In genomic region chr1:159798893-159799292, GRCh38 we compare ENCODE assay signal across 8 cellular contexts. TPM values are rescaled to one million over a fixed set of nuclear protein-coding genes. Genes with fewer than 3 reads are reported as not detected.
DNase-seq lines count a peak whose midpoint lies in the region; ATAC-seq and TF ChIP-seq lines count a peak whose summit lies in the region.

No MANE protein-coding gene starts in this region.

- no peaks in the 10 kb centered on the region for H3K9me3 Mint-ChIP-seq in CD8-positive, alpha-beta T cell
- H3K9me3 Mint-ChIP-seq in HFFc6 (no peaks in the 10 kb centered on the region), endodermal cell (no peaks in the 10 kb centered on the region)

- TF ChIP-seq POLR2A in suprapubic skin (IDR thresholded peaks at IDR 0.05), result no peak

- H3K79me2 ChIP-seq in mesendoderm (ENCODE audit: control insufficient read depth, insufficient read depth, low read length), result no peaks in the 10 kb centered on the region

- H2BK120ac ChIP-seq in mesendoderm (ENCODE audit: low read depth, low read length), result no peak overlapping the region

- H3K18ac ChIP-seq in mesendoderm (ENCODE audit: low read length), result no peak overlapping the region

- intact Hi-C loops in CD8-positive, alpha-beta T cell (cut with DNase I, micrococcal nuclease), result loop anchor here (1.0 to 5.0 kb wide), 6 partner anchors 19 to 587 kb away; partner anchors contain the start of genes DUSP23 (in 1 of the 2) and IGSF9 (in 1 of the 2)

- no peak overlapping the region for H3K23ac ChIP-seq in mesendoderm (ENCODE audit: low read length)

- CTCF ChIA-PET in CD8-positive, alpha-beta T cell (lab: Charles Lee), result interaction anchor here (0.7 to 15.3 kb wide), 40 partner anchors 8 to 667 kb away, joined by 3 to 531 read pairs (median 5); partner anchors contain the start of genes DUSP23, IGSF9 and SLAMF8

- H3K4ac ChIP-seq in mesendoderm (ENCODE audit: low read depth, low read length), result no peak overlapping the region

- peaks cover 46% of the 10 kb centered on the region for H3K4me1 Mint-ChIP-seq in CD8-positive, alpha-beta T cell (ENCODE audit: low read depth)
- H3K4me1 Mint-ChIP-seq in HFFc6 (ENCODE audit: low read depth) (peaks cover 41% of the 10 kb centered on the region), endodermal cell (no peaks in the 10 kb centered on the region)

- H3K56ac ChIP-seq in mesendoderm (ENCODE audit: low read length), result no peak overlapping the region

- 0 to 2% methylated on average over 2 of the region's 2 CpGs for WGBS in endodermal cell (ENCODE audit: insufficient coverage in 1 of 2, insufficient read length in 1 of 2), 2 experiments
- WGBS in mesendoderm (ENCODE audit: extremely low coverage, insufficient coverage, low lambda C conversion rate), result no CpG with 5 or more reads among the region's 2 CpGs
- WGBS in suprapubic skin, result 4% methylated on average over 2 of the region's 2 CpGs

- H3K4me3 Mint-ChIP-seq in CD8-positive, alpha-beta T cell, result no peak overlapping the region
- H3K4me3 Mint-ChIP-seq in HFFc6, result no peak overlapping the region
- no peak overlapping the region for H3K4me3 Mint-ChIP-seq in endodermal cell

- TF ChIP-seq CTCF in CD8-positive, alpha-beta T cell (IDR thresholded peaks at IDR 0.05), result peak; percentile 68
- TF ChIP-seq CTCF in HFFc6 (IDR thresholded peaks at IDR 0.05) (peak; percentile 94), endodermal cell (conservative IDR thresholded peaks at IDR 0.05) (peak; percentile 90), suprapubic skin (IDR thresholded peaks at IDR 0.05) (peak; percentile 57 to 70)

- no peaks in the 10 kb centered on the region for H3K36me3 Mint-ChIP-seq in CD8-positive, alpha-beta T cell
- H3K36me3 Mint-ChIP-seq in HFFc6 (ENCODE audit: low read depth) (no peaks in the 10 kb centered on the region), endodermal cell (ENCODE audit: low read depth) (no peaks in the 10 kb centered on the region)

- no peaks in the 10 kb centered on the region for H3K9me3 ChIP-seq in CD8-positive, alpha-beta T cell (ENCODE audit: low read length)
- H3K9me3 ChIP-seq in endodermal cell (ENCODE audit: control insufficient read depth, low read length) (no peaks in the 10 kb centered on the region), suprapubic skin (no peaks in the 10 kb centered on the region)

- no peaks in the 10 kb centered on the region for H3K79me1 ChIP-seq in mesendoderm (ENCODE audit: low read length)

- H3K27ac ChIP-seq in CD8-positive, alpha-beta T cell (ENCODE audit: low read depth, low read length), result no peak overlapping the region
- H3K27ac ChIP-seq in endodermal cell (ENCODE audit: low read depth, low read length) (no peak overlapping the region), mesendoderm (ENCODE audit: low read depth, low read length) (no peak overlapping the region), suprapubic skin (no peak overlapping the region)

- no peaks in the 10 kb centered on the region for H3K27me3 ChIP-seq in CD8-positive, alpha-beta T cell (ENCODE audit: insufficient read depth, low read length)
- H3K27me3 ChIP-seq in endodermal cell (ENCODE audit: control insufficient read depth, insufficient read depth, low read length, poor library complexity, severe bottlenecking), result peaks cover 42% of the 10 kb centered on the region
- no peaks in the 10 kb centered on the region for H3K27me3 ChIP-seq in mesendoderm (ENCODE audit: insufficient read depth, low read length, poor library complexity)
- peaks cover 2% of the 10 kb centered on the region for H3K27me3 ChIP-seq in suprapubic skin

- POLR2A ChIA-PET in CD8-positive, alpha-beta T cell (lab: Charles Lee), result interaction anchor here (0.9 to 2.2 kb wide), 7 partner anchors 17 to 109 kb away, joined by 3 to 7 read pairs (median 4); partner anchors contain the start of genes DUSP23 and SLAMF8

- no peak overlapping the region for H3K27ac Mint-ChIP-seq in CD8-positive, alpha-beta T cell
- H3K27ac Mint-ChIP-seq in HFFc6 (peak overlapping the region; percentile 14; the same call in 1 of the 2 replicates), endodermal cell (no peak overlapping the region)

- no peak overlapping the region for H4K8ac ChIP-seq in mesendoderm (ENCODE audit: low read depth, low read length)

- no peak overlapping the region for H3K9ac ChIP-seq in endodermal cell (ENCODE audit: extremely low read depth, low read length, poor library complexity, severe bottlenecking)
- H3K9ac ChIP-seq in mesendoderm (ENCODE audit: low read length), result no peak overlapping the region

- H3K4me3 ChIP-seq in CD8-positive, alpha-beta T cell (ENCODE audit: low read depth, low read length), result no peak overlapping the region
- H3K4me3 ChIP-seq in endodermal cell (ENCODE audit: low read length), result no peak overlapping the region
- no peak overlapping the region for H3K4me3 ChIP-seq in mesendoderm (ENCODE audit: low read length)
- H3K4me3 ChIP-seq in suprapubic skin, result no peak overlapping the region

- H3K36me3 ChIP-seq in CD8-positive, alpha-beta T cell (ENCODE audit: insufficient read depth, low read length), result no peaks in the 10 kb centered on the region
- H3K36me3 ChIP-seq in endodermal cell (ENCODE audit: control insufficient read depth, insufficient read depth, low read length) (no peaks in the 10 kb centered on the region), mesendoderm (ENCODE audit: control insufficient read depth, insufficient read depth, low read length) (no peaks in the 10 kb centered on the region), suprapubic skin (no peaks in the 10 kb centered on the region)

- TF ChIP-seq EP300 in suprapubic skin (IDR thresholded peaks at IDR 0.05), result no peak

- DNase-seq in CD8-positive, alpha-beta T cell, result peak; percentile 6 to 60 (median 39)
- DNase-seq in HFFc6 (peak; percentile 89), NCI-H446 treated with DMSO at 0.1 percent for 48 hours (lab: John Stamatoyannopoulos, UW) (peak; percentile 53), endodermal cell (peak; percentile 90), mesendoderm (peak; percentile 97), suprapubic skin (ENCODE audit: low spot score in 2 of 2) (no peak)
- peak; percentile 17 for DNase-seq in activated CD4-positive, alpha-beta T cell treated with anti-CD3 and anti-CD28 coated beads for 1 hour

- peaks cover 22% of the 10 kb centered on the region for H3K4me1 ChIP-seq in CD8-positive, alpha-beta T cell (ENCODE audit: insufficient read depth, low read length)
- H3K4me1 ChIP-seq in endodermal cell (ENCODE audit: control insufficient read depth, insufficient read depth, low read length) (no peaks in the 10 kb centered on the region), mesendoderm (ENCODE audit: control insufficient read depth, low read depth, low read length) (no peaks in the 10 kb centered on the region), suprapubic skin (peaks cover 2% of the 10 kb centered on the region)

- H2BK15ac ChIP-seq in mesendoderm (replicated peaks; ENCODE audit: low read depth), result no peak overlapping the region

- no peak overlapping the region for H2BK5ac ChIP-seq in mesendoderm (ENCODE audit: low read length)

- H3K27me3 Mint-ChIP-seq in CD8-positive, alpha-beta T cell (ENCODE audit: low read depth), result peaks cover 1% of the 10 kb centered on the region
- no peaks in the 10 kb centered on the region; the same call in 1 of the 2 replicates for H3K27me3 Mint-ChIP-seq in HFFc6 (ENCODE audit: insufficient read depth)
- peaks cover 41% of the 10 kb centered on the region for H3K27me3 Mint-ChIP-seq in endodermal cell (ENCODE audit: insufficient read depth)

- H3K4me2 ChIP-seq in mesendoderm (ENCODE audit: low read length), result no peak overlapping the region

- no peak overlapping the region for H4K5ac ChIP-seq in mesendoderm (ENCODE audit: low read length)

- no peak for ATAC-seq in CD8-positive, alpha-beta T cell
- no peak for ATAC-seq in HG03520 (IDR thresholded peaks at IDR 0.05; ENCODE audit: unreplicated experiment)

- H2AK5ac ChIP-seq in mesendoderm (ENCODE audit: low read length), result no peak overlapping the region

RNA-seq across cellular contexts. Expression of gene FCRL6, which starts 3.3 kb away (rescaled TPM):
- 1 to 10 TPM; 5.6 to 6.6 TPM for total RNA-seq in CD8-positive, alpha-beta T cell
- total RNA-seq in HFFc6 (2021; fragmentation: NEBNext Ultra II Directional; extraction: Animal tissue kit (Norgen Biotek cat#: 25700)), result not detected
- total RNA-seq in endodermal cell (not detected), suprapubic skin (under 1 TPM in 1 of 4 donors, not detected in 3; 0.49 TPM)
- not detected for polyA plus RNA-seq in endodermal cell (2013, experiment 1 of 2)
- polyA plus RNA-seq in endodermal cell (2013, experiment 2 of 2), result not detected
- polyA plus RNA-seq in mesendoderm (2013, experiment 1 of 2), result not detected
- polyA plus RNA-seq in mesendoderm (2013, experiment 2 of 2), result not detected

RNA-seq across cellular contexts. Expression of gene DUSP23, which starts 18.1 kb away (rescaled TPM):
- 1 to 10 TPM; 3.8 to 6.3 TPM for total RNA-seq in CD8-positive, alpha-beta T cell
- 10 to 100 TPM; 23.3 to 26.3 (median 23.5) TPM for total RNA-seq in HFFc6 (2021; fragmentation: NEBNext Ultra II Directional; extraction: Animal tissue kit (Norgen Biotek cat#: 25700))
- total RNA-seq in endodermal cell (10 to 100 TPM; 28.8 to 32.3 TPM), suprapubic skin (10 to 100 TPM; 39.6 to 89.6 (median 75.0) TPM)
- 7.6 TPM for polyA plus RNA-seq in endodermal cell (2013, experiment 1 of 2)
- polyA plus RNA-seq in endodermal cell (2013, experiment 2 of 2), result 7.4 TPM
- polyA plus RNA-seq in mesendoderm (2013, experiment 1 of 2), result 95.7 TPM
- 94.8 TPM for polyA plus RNA-seq in mesendoderm (2013, experiment 2 of 2)

RNA-seq across cellular contexts. Expression of gene SLAMF8, which starts 27.8 kb away (rescaled TPM):
- under 1 TPM; 0.30 to 0.47 TPM for total RNA-seq in CD8-positive, alpha-beta T cell
- total RNA-seq in HFFc6 (2021; fragmentation: NEBNext Ultra II Directional; extraction: Animal tissue kit (Norgen Biotek cat#: 25700)), result under 1 TPM; 0.09 to 0.99 (median 0.40) TPM
- total RNA-seq in endodermal cell (not detected), suprapubic skin (1 to 10 TPM; 2.7 to 5.5 (median 3.9) TPM)
- not detected for polyA plus RNA-seq in endodermal cell (2013, experiment 1 of 2)
- not detected for polyA plus RNA-seq in endodermal cell (2013, experiment 2 of 2)
- not detected for polyA plus RNA-seq in mesendoderm (2013, experiment 1 of 2)
- polyA plus RNA-seq in mesendoderm (2013, experiment 2 of 2), result not detected

Comparison
In these comparisons a context has a peak if more than half of its experiments do, and no peak if none do; other contexts are left out.
1. DNase-seq: peak in CD8-positive, alpha-beta T cell (7 of 7), HFFc6 (single experiment), NCI-H446 treated with DMSO at 0.1 percent for 48 hours (single experiment), activated CD4-positive, alpha-beta T cell treated with anti-CD3 and anti-CD28 coated beads for 1 hour (single experiment), endodermal cell (single experiment) and mesendoderm (single experiment); none in suprapubic skin (0 of 2).
2. Peak in every context shown above with its lines, with median percentiles within 50 percentile points of each other: CTCF ChIP-seq.